8 cellular contexts compared by ENCODE assay signal in genomic region chr10:110609592-110609991, GRCh38. TPM values are rescaled to one million over a fixed set of nuclear protein-coding genes. Genes with fewer than 3 reads are reported as not detected.
DNase-seq lines count a peak whose midpoint lies in the region; TF ChIP-seq lines count a peak whose summit lies in the region.

No MANE protein-coding gene starts in this region.

- H3K27me3 Mint-ChIP-seq in activated naive CD4-positive, alpha-beta T cell treated with anti-CD3 and anti-CD28 coated beads for 36 hours (ENCODE audit: low read depth): no peaks in the 10 kb centered on the region

- CTCF ChIA-PET in SK-N-SH (lab: Yijun Ruan, JAX) (interaction anchor here (0.7 to 4.5 kb wide), 17 partner anchors 10 to 297 kb away, joined by 3 to 39 read pairs (median 5); no protein-coding TSS in a partner anchor), RWPE1 (lab: Yijun Ruan, JAX) (interaction anchor here (0.8 to 4.6 kb wide), 5 partner anchors 9 to 466 kb away, joined by 3 to 47 read pairs (median 4); no protein-coding TSS in a partner anchor)
- CTCF ChIA-PET in activated naive CD4-positive, alpha-beta T cell treated with anti-CD3 and anti-CD28 coated beads for 36 hours (lab: Charles Lee): interaction anchor here (0.6 to 2.6 kb wide), 7 partner anchors 32 to 305 kb away, joined by 3 to 16 read pairs (median 4); partner anchors contain the start of gene SMNDC1

- H3K4me3 Mint-ChIP-seq in activated naive CD4-positive, alpha-beta T cell treated with anti-CD3 and anti-CD28 coated beads for 36 hours: no peak overlapping the region

- peaks cover 9% of the 10 kb centered on the region for H3F3A ChIP-seq in SK-N-SH (replicated peaks; ENCODE audit: insufficient read depth)

- no peak overlapping the region for H3K4me3 ChIP-seq in SK-N-SH (ENCODE audit: low read depth in 2 of 2, low read length in 1 of 2)

- H3K9me2 ChIP-seq in SK-N-SH: no peaks in the 10 kb centered on the region

- POLR2A ChIA-PET in SK-N-SH (lab: Yijun Ruan, JAX) (no interaction called here), RWPE1 (lab: Yijun Ruan, JAX; ENCODE audit: low non-redundant PET) (no interaction called here)

- H3K9me3 ChIP-seq in SK-N-SH: no peaks in the 10 kb centered on the region

- intact Hi-C loops in activated naive CD4-positive, alpha-beta T cell treated with anti-CD3 and anti-CD28 coated beads for 36 hours (cut with micrococcal nuclease): no loop called here

- peaks cover 16 to 21% of the 10 kb centered on the region in 2 experiments for H3K36me3 ChIP-seq in SK-N-SH (replicated peaks in 1 of 2; ENCODE audit: control insufficient read depth in 1 of 2, insufficient read depth in 2 of 2, low read length in 1 of 2)

- TF ChIP-seq CTCF in SK-N-SH (IDR thresholded peaks at IDR 0.05) (no peak), RWPE1 (conservative IDR thresholded peaks at IDR 0.05; ENCODE audit: low read depth) (no peak)

- H3K27ac ChIP-seq in SK-N-SH (ENCODE audit: low read depth in 2 of 2, low read length in 1 of 2) (peak overlapping the region in 1 of 2 experiments; percentile 74; a peak in 2 of 4 replicates), RWPE1 (no peak overlapping the region)

- H3K9me3 Mint-ChIP-seq in activated naive CD4-positive, alpha-beta T cell treated with anti-CD3 and anti-CD28 coated beads for 36 hours: no peaks in the 10 kb centered on the region

- H3K36me3 Mint-ChIP-seq in activated naive CD4-positive, alpha-beta T cell treated with anti-CD3 and anti-CD28 coated beads for 36 hours (ENCODE audit: low read depth): peaks cover 3% of the 10 kb centered on the region

- H3K4me2 ChIP-seq in SK-N-SH: no peak overlapping the region

- H3K27me3 ChIP-seq in SK-N-SH (ENCODE audit: insufficient read depth): no peaks in the 10 kb centered on the region

- H3K79me2 ChIP-seq in SK-N-SH (ENCODE audit: insufficient read depth): no peaks in the 10 kb centered on the region

- H2AFZ ChIP-seq in SK-N-SH (ENCODE audit: low read depth): no peak overlapping the region

- H3K4me1 ChIP-seq in SK-N-SH (ENCODE audit: control insufficient read depth in 1 of 2, insufficient read depth in 2 of 2, low read depth in 1 of 2, low read length in 1 of 2): peaks cover 0 to 8% of the 10 kb centered on the region in 2 experiments; a peak in 2 of 4 replicates

- H3K9ac ChIP-seq in SK-N-SH: no peak overlapping the region

- 4% methylated on average over 2 of the region's 2 CpGs for WGBS in SK-N-SH (ENCODE audit: low lambda C conversion rate)

- H3K27ac Mint-ChIP-seq in activated naive CD4-positive, alpha-beta T cell treated with anti-CD3 and anti-CD28 coated beads for 36 hours: no peak overlapping the region

- no peaks in the 10 kb centered on the region for H4K20me1 ChIP-seq in SK-N-SH (ENCODE audit: insufficient read depth)

- peak; percentile 50 for TF ChIP-seq RAD21 in SK-N-SH (IDR thresholded peaks at IDR 0.05; ENCODE audit: low read length)

- TF ChIP-seq EP300 in SK-N-SH (IDR thresholded peaks at IDR 0.05; ENCODE audit: borderline replicate concordance in 1 of 2, low read depth in 1 of 2, low read length in 1 of 2): no peak

- DNase-seq in DMS153 treated with DMSO at 0.1 percent for 48 hours (lab: John Stamatoyannopoulos, UW; ENCODE audit: unreplicated experiment) (peak; percentile 48), NCI-H1092 (lab: John Stamatoyannopoulos, UW) (peak; percentile 15), SK-N-SH (peak; percentile 59), left kidney (ENCODE audit: low read depth, low spot score) (peak; percentile 44), activated T-cell treated with anti-CD3 and anti-CD28 coated beads for 4 hours (no peak), RWPE1 (ENCODE audit: low spot score) (no peak)
- no peak for DNase-seq in activated naive CD4-positive, alpha-beta T cell treated with anti-CD3 and anti-CD28 coated beads for 36 hours
- DNase-seq in activated T-cell treated with anti-CD3 and anti-CD28 coated beads, Interleukin-2, amount 50 U/mL, for 48 hours: no peak

- peaks cover 26% of the 10 kb centered on the region for H3K4me1 Mint-ChIP-seq in activated naive CD4-positive, alpha-beta T cell treated with anti-CD3 and anti-CD28 coated beads for 36 hours (ENCODE audit: low read depth)

TF ChIP-seq in SK-N-SH, 30 proteins besides CTCF, POLR2A, EP300 and RAD21 (continues in another document):
- TF ChIP-seq USF1 (IDR thresholded peaks at IDR 0.05; ENCODE audit: borderline replicate concordance, low read depth) (no peak), GATA2 (CRISPR knock-in tag; IDR thresholded peaks at IDR 0.05) (peak; percentile 56; the same call in 1 of the 2 replicates), MAX (IDR thresholded peaks at IDR 0.05; ENCODE audit: low read depth) (no peak), JUND (IDR thresholded peaks at IDR 0.05) (no peak), SMC3 (IDR thresholded peaks at IDR 0.05; ENCODE audit: low read depth, low read length) (peak; percentile 24; the same call in 1 of the 2 replicates), USF2 (IDR thresholded peaks at IDR 0.05; ENCODE audit: borderline replicate concordance, low read depth, low read length) (no peak), FOSL2 (IDR thresholded peaks at IDR 0.05; ENCODE audit: borderline replicate concordance, low read depth) (no peak), POLR2AphosphoS5 (IDR thresholded peaks at IDR 0.05; ENCODE audit: low read depth, low read length) (no peak), MXI1 (IDR thresholded peaks at IDR 0.05; ENCODE audit: low read depth, low read length) (no peak; the same call in 1 of the 2 replicates), REST (IDR thresholded peaks at IDR 0.05; ENCODE audit: low read depth, low read length) (no peak), GABPA (IDR thresholded peaks at IDR 0.05; ENCODE audit: low read depth) (no peak), RCOR1 (IDR thresholded peaks at IDR 0.05; ENCODE audit: low read length) (no peak), RXRA (IDR thresholded peaks at IDR 0.05; ENCODE audit: borderline replicate concordance, low read depth) (no peak), ELF1 (IDR thresholded peaks at IDR 0.05) (no peak), FOXJ3 (CRISPR knock-in tag; IDR thresholded peaks at IDR 0.05) (no peak), FOXM1 (IDR thresholded peaks at IDR 0.05; ENCODE audit: low read depth) (no peak), TEAD4 (IDR thresholded peaks at IDR 0.05; ENCODE audit: borderline replicate concordance, insufficient read depth) (no peak), NFIC (IDR thresholded peaks at IDR 0.05; ENCODE audit: borderline replicate concordance) (no peak), TAF1 (IDR thresholded peaks at IDR 0.05; ENCODE audit: borderline replicate concordance, low read depth, low read length) (no peak), MEF2A (IDR thresholded peaks at IDR 0.05; ENCODE audit: borderline replicate concordance, low read depth) (no peak)

RNA-seq across cellular contexts. Expression of gene RBM20, which starts 34.5 kb away (rescaled TPM):
- polyA plus RNA-seq in SK-N-SH (2012; rRNA removed): 0.64 and 0.67 TPM in 2 replicates
- 0.71 and 0.88 TPM in 2 replicates for polyA plus RNA-seq in SK-N-SH (2012; cell fraction: cytosol; rRNA removed)
- polyA plus RNA-seq in SK-N-SH (2012; cell fraction: nucleus; rRNA removed): 3.3 and 7.6 TPM in 2 replicates
- total RNA-seq in activated naive CD4-positive, alpha-beta T cell treated with anti-CD3 and anti-CD28 coated beads for 36 hours: under 1 TPM; 0.40 to 0.50 TPM

RNA-seq across cellular contexts. Expression of gene SMC3, which starts 42.1 kb away (rescaled TPM):
- polyA plus RNA-seq in SK-N-SH (2012; rRNA removed): 8.0 and 10.1 TPM in 2 replicates
- polyA plus RNA-seq in SK-N-SH (2012; cell fraction: cytosol; rRNA removed): 13.8 and 19.8 TPM in 2 replicates
- polyA plus RNA-seq in SK-N-SH (2012; cell fraction: nucleus; rRNA removed): 4.9 and 9.1 TPM in 2 replicates
- total RNA-seq in activated naive CD4-positive, alpha-beta T cell treated with anti-CD3 and anti-CD28 coated beads for 36 hours: 10 to 100 TPM; 81.3 to 85.0 TPM

Comparison
In these comparisons a context has a peak if more than half of its experiments do, and no peak if none do; other contexts are left out.
1. DNase-seq: peak in DMS153 treated with DMSO at 0.1 percent for 48 hours (single experiment), NCI-H1092 (single experiment), SK-N-SH (single experiment) and left kidney (single experiment); none in activated naive CD4-positive, alpha-beta T cell treated with anti-CD3 and anti-CD28 coated beads for 36 hours (single experiment), activated T-cell treated with anti-CD3 and anti-CD28 coated beads, Interleukin-2, amount 50 U/mL, for 48 hours (0 of 2), activated T-cell treated with anti-CD3 and anti-CD28 coated beads for 4 hours (single experiment) and RWPE1 (single experiment).